8 cellular contexts compared by ENCODE assay signal in genomic region chr9:114405294-114406034, GRCh38.
DNase-seq lines count a peak whose midpoint lies in the region; ATAC-seq lines count a peak whose summit lies in the region.

No MANE protein-coding gene starts in this region.

- peak; percentile 64 to 67 for DNase-seq in AML-193 (lab: John Stamatoyannopoulos, UW)
- peak; percentile 78 for DNase-seq in NCI-H2196 (lab: John Stamatoyannopoulos, UW; ENCODE audit: unreplicated experiment)
- DNase-seq in activated CD4-positive, CD25-positive, alpha-beta regulatory T cell treated with anti-CD3 and anti-CD28 coated beads, Interleukin-2, amount 50 U/mL, for 72 hours: peak; percentile 74
- peak; percentile 86 for DNase-seq in cerebellar cortex (ENCODE audit: low spot score)
- peak; percentile 91 for DNase-seq in left kidney (ENCODE audit: low read depth, low spot score)
- peak; percentile 52 to 69 (median 54) for DNase-seq in stimulated activated CD4-positive, alpha-beta T cell treated with anti-CD3 and anti-CD28 coated beads, TNF-alpha, amount 100 ng/mL, for 1 hour (ENCODE audit: low read depth in 3 of 3, low spot score in 1 of 3)

- ATAC-seq in GM18867 (IDR thresholded peaks at IDR 0.05; ENCODE audit: unreplicated experiment) (peak; percentile 85), HG03066 (IDR thresholded peaks at IDR 0.05; ENCODE audit: low read depth, unreplicated experiment) (peak; percentile 86)

Comparison
In these comparisons a context has a peak if more than half of its experiments do, and no peak if none do; other contexts are left out.
1. Peak in every context shown above with its lines: DNase-seq and ATAC-seq.